ENCODE assay signal across 23 cellular contexts in genomic region chr9:108544866-108545265, GRCh38.
"Had no signal": no experiment of that assay in that cellular context is flagged by ENCODE, and none has a peak within 500 bp of the region (broad histone marks: within the 10 kb centered on the region; RNA-seq: fewer than 3 reads in every experiment).

No MANE protein-coding gene starts in this region.

- ATAC-seq: activated T-helper 17 cell treated with anti-CD3 and anti-CD28 coated beads, Interleukin-2, amount 50 U/mL, for 72 hours; K562; T-helper 17 cell; WTC11 had no signal

- FAIRE-seq: K562, RCC 7860 had no signal

- H3K36me3 ChIP-seq: breast epithelium had no signal

- H3K27ac ChIP-seq: breast epithelium had no signal

- DNase-seq: activated CD4-positive, alpha-beta T cell treated with anti-CD3 and anti-CD28 coated beads for 48 hours; activated CD4-positive, alpha-beta T cell treated with anti-CD3 and anti-CD28 coated beads, Interleukin-2, amount 50 U/mL, for 4 hours; activated CD4-positive, CD25-positive, alpha-beta regulatory T cell treated with anti-CD3 and anti-CD28 coated beads, Interleukin-2, amount 50 U/mL, for 72 hours; activated gamma-delta T cell; activated naive CD4-positive, alpha-beta T cell treated with anti-CD3 and anti-CD28 coated beads for 36 hours; activated naive CD8-positive, alpha-beta T cell treated with anti-CD3 and anti-CD28 coated beads for 36 hours; activated T-cell treated with anti-CD3 and anti-CD28 coated beads, Interleukin-2, amount 50 U/mL, for 48 hours; anterior cingulate cortex; Karpas-422; NCI-H1105 treated with DMSO at 0.1 percent for 48 hours; NCI-H1436 treated with DMSO at 0.1 percent for 48 hours; NCI-H187; NCI-H2081; NCI-H446; NCI-H524; SIG-M5; T-helper 17 cell; T-helper 9 cell had no signal

- H3K4me3 ChIP-seq: breast epithelium, K562 had no signal

- H3K27me3 ChIP-seq: breast epithelium had no signal

- H3K9me3 ChIP-seq: breast epithelium had no signal

- H3K4me1 ChIP-seq: breast epithelium had no signal
